20 cellular contexts compared by ENCODE assay signal in the genomic region with DNA sequence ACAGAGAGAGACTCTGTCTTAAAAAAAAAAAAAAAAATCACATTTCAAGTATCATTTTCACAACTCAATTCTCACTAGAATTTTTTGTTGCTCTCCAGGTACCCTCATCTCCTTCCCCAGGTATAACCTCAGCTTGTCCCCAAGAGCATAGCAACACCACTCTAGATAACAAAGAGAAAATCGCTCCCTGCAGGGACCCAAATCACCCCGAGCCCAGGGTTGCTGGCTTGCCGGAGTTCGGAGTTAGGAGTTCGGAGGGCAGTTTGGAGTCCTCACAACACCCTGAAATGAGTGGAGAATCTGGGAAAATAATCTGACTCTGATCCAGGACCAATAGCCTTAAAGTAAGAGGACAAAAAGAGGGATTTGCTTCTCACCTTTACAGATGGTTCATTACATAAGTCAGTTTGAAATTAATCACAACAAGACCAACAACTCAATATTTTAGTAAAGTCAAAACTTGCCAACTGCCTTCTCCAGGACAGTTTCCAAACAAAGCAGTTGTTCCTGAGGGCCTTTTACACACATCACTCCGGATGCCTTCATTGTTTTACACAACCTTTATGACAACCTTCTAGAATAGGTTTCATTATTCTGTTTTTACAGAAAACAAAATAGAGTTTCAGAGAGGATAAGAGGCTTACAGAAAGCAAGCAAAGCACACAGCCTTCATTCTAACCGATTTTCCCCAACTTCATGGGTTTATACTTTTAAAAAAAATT.
"Had no signal": no experiment of that assay in that cellular context is flagged by ENCODE, and none has a peak within 500 bp of the region (broad histone marks: within the 10 kb centered on the region; RNA-seq: fewer than 3 reads in every experiment).

No MANE protein-coding gene starts in this region.

- H3K79me2 ChIP-seq: hepatocyte had no signal

- H3K4me2 ChIP-seq: hepatocyte, smooth muscle cell had no signal

- DNase-seq: cerebellar nuclear complex; cortex of kidney; effector memory CD4-positive, alpha-beta T cell; left colon; left ventricle myocardium superior; lower lobe of right lung; naive thymus-derived CD8-positive, alpha-beta T cell; nephron progenitor cell; posterior cingulate gyrus; stimulated activated CD4-positive, alpha-beta T cell treated with anti-CD3 and anti-CD28 coated beads, Interleukin-12 subunit alpha, Interleukin-12 subunit beta, amount 100 ng/mL, for 4 hours; stimulated activated CD4-positive, alpha-beta T cell treated with anti-CD3 and anti-CD28 coated beads, Interleukin-1b, Interleukin-23, amount 100 ng/mL, for 48 hours; stimulated activated CD4-positive, alpha-beta T cell treated with anti-CD3 and anti-CD28 coated beads, Interleukin-4, amount 100 ng/mL, for 1 hour; stimulated activated CD8-positive, alpha-beta memory T cell treated with anti-CD3 and anti-CD28 coated beads, Interleukin-4, amount 100 ng/mL, for 48 hours; stimulated activated naive CD4-positive, alpha-beta T cell; stimulated activated naive CD8-positive, alpha-beta T cell treated with anti-CD3 and anti-CD28 coated beads, Interleukin-15, amount 100 ng/mL, for 72 hours; thyroid gland; trophoblast cell had no signal

- H3K27ac Mint-ChIP-seq: nephron progenitor cell had no signal

- H3K4me3 Mint-ChIP-seq: naive thymus-derived CD8-positive, alpha-beta T cell; nephron progenitor cell; stimulated activated naive CD8-positive, alpha-beta T cell treated with anti-CD3 and anti-CD28 coated beads, Interleukin-15, amount 100 ng/mL, for 72 hours had no signal

- H3K27me3 Mint-ChIP-seq: naive thymus-derived CD8-positive, alpha-beta T cell; stimulated activated naive CD8-positive, alpha-beta T cell treated with anti-CD3 and anti-CD28 coated beads, Interleukin-15, amount 100 ng/mL, for 72 hours had no signal

- H3K9me3 ChIP-seq: lower lobe of right lung, thyroid gland had no signal

- H3K9me3 Mint-ChIP-seq: naive thymus-derived CD8-positive, alpha-beta T cell; nephron progenitor cell; stimulated activated naive CD8-positive, alpha-beta T cell treated with anti-CD3 and anti-CD28 coated beads, Interleukin-15, amount 100 ng/mL, for 72 hours had no signal

- H3K27me3 ChIP-seq: hepatocyte, thyroid gland had no signal

- H3K27ac ChIP-seq: hepatocyte, lower lobe of right lung, thyroid gland had no signal

- H3K4me3 ChIP-seq: hepatocyte, lower lobe of right lung, smooth muscle cell, thyroid gland had no signal

- H3K4me1 Mint-ChIP-seq: naive thymus-derived CD8-positive, alpha-beta T cell; stimulated activated naive CD8-positive, alpha-beta T cell treated with anti-CD3 and anti-CD28 coated beads, Interleukin-15, amount 100 ng/mL, for 72 hours had no signal

- H3K4me1 ChIP-seq: lower lobe of right lung, thyroid gland had no signal

- H3K36me3 ChIP-seq: lower lobe of right lung, thyroid gland had no signal

- H2AFZ ChIP-seq: hepatocyte had no signal

- ATAC-seq: left colon; lower lobe of right lung; naive thymus-derived CD8-positive, alpha-beta T cell; sciatic nerve; stimulated activated naive CD8-positive, alpha-beta T cell treated with anti-CD3 and anti-CD28 coated beads, Interleukin-15, amount 100 ng/mL, for 72 hours had no signal
